28 cellular contexts compared by ENCODE assay signal in the genomic region with DNA sequence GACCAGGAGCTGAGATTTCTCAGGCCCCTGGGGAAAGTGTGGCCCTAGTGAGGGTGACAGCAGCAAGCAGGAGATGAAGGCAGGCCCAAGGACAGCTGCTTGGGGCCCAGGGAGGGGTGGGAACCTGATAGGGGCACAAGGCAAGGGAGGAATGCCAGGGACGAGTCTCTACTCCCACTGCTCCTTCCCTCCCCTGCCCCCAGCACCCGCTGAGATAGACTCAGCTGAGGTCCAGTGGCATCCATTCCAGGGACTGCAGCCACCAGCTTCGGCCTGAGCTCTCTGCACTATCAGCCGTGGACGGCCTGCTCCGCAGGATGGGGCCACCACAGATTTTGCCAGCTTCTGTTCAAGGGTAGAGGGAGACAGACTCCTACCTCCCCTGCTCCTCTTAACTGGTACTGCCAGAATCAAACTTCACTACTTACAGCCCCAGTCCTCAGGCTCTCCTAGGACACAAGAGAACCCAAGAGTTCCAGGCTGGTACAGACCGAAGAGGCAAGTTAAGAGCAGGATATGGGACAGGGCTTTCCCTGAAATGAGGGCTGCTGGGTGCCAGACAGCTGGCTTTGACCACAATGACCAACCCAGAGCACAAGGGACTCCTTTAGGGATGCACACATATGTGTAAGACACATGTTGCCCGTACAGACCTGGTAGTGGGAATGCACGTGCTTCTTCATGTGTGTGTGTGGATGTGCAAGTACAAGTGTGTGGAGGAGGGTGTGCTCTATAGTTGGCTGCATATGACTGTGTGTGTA. TPM values are rescaled to one million over a fixed set of nuclear protein-coding genes. Genes with fewer than 3 reads are reported as not detected.
DNase-seq lines count a peak whose midpoint lies in the region; ATAC-seq and TF ChIP-seq lines count a peak whose summit lies in the region.
"Had no signal": no experiment of that assay in that cellular context is flagged by ENCODE, and none has a peak within 500 bp of the region (broad histone marks: within the 10 kb centered on the region; RNA-seq: fewer than 3 reads in every experiment).

No MANE protein-coding gene starts in this region.

- H3K4me1 ChIP-seq in testis = peaks cover 29% of the 10 kb centered on the region
- H3K4me1 ChIP-seq: prostate gland had no signal

- TF ChIP-seq CTCF in activated CD8-positive, alpha-beta T cell treated with anti-CD3 and anti-CD28 coated beads for 36 hours (IDR thresholded peaks at IDR 0.05) = no peak
- TF ChIP-seq CTCF in nephron (IDR thresholded peaks at IDR 0.05; ENCODE audit: unreplicated experiment in 3 of 3) = no peak
- TF ChIP-seq CTCF in testis (IDR thresholded peaks at IDR 0.05) = no peak

- H3K27ac ChIP-seq in testis = no peak overlapping the region
- H3K27ac ChIP-seq: breast epithelium, esophagus muscularis mucosa, foreskin keratinocyte, neutrophil, prostate gland, SK-N-MC had no signal

- H3K4me3 ChIP-seq in testis = no peak overlapping the region
- H3K4me3 ChIP-seq: breast epithelium, esophagus muscularis mucosa, HAP-1, prostate gland, SK-N-MC had no signal

- no peaks in the 10 kb centered on the region for H3K36me3 ChIP-seq in testis (ENCODE audit: low read depth, missing control alignments)
- H3K36me3 ChIP-seq: breast epithelium, neutrophil, prostate gland had no signal

- H3K27me3 ChIP-seq in testis = no peaks in the 10 kb centered on the region
- H3K27me3 ChIP-seq: breast epithelium, esophagus muscularis mucosa, foreskin keratinocyte had no signal

- no peak for TF ChIP-seq POLR2A in testis (IDR thresholded peaks at IDR 0.05)

- peak overlapping the region; percentile 7 for H3K27ac Mint-ChIP-seq in activated CD8-positive, alpha-beta T cell treated with anti-CD3 and anti-CD28 coated beads, Interleukin-2, amount 10 ng/mL, durations not matched to agents 7 days and 5 days
- no peak overlapping the region for H3K27ac Mint-ChIP-seq in activated CD8-positive, alpha-beta T cell treated with anti-CD3 and anti-CD28 coated beads for 36 hours
- H3K27ac Mint-ChIP-seq in activated naive CD8-positive, alpha-beta T cell treated with anti-CD3 and anti-CD28 coated beads, Interleukin-2, amount 10 ng/mL, durations not matched to agents 7 days and 5 days = peak overlapping the region; percentile 36
- peak overlapping the region in 2 of 3 experiments; percentile 28 to 40 for H3K27ac Mint-ChIP-seq in nephron
- H3K27ac Mint-ChIP-seq: stimulated activated naive CD8-positive, alpha-beta T cell treated with anti-CD3 and anti-CD28 coated beads, Interleukin-15, Interleukin-2, amounts not matched to agents 100 ng/mL and 50 ng/mL, for 24 hours had no signal

- POLR2A ChIA-PET in activated CD8-positive, alpha-beta T cell treated with anti-CD3 and anti-CD28 coated beads, Interleukin-2, amount 10 ng/mL, durations not matched to agents 7 days and 5 days (lab: Charles Lee) = no interaction called here
- POLR2A ChIA-PET in activated CD8-positive, alpha-beta T cell treated with anti-CD3 and anti-CD28 coated beads for 36 hours (lab: Charles Lee) = interaction anchor here (0.9 to 1.2 kb wide), 3 partner anchors 8 to 17 kb away, joined by 4 to 6 read pairs (median 4); a partner anchor contains a TSS
- POLR2A ChIA-PET in activated naive CD8-positive, alpha-beta T cell treated with anti-CD3 and anti-CD28 coated beads, Interleukin-2, amount 10 ng/mL, durations not matched to agents 7 days and 5 days (lab: Charles Lee) = no interaction called here

- CTCF ChIA-PET in activated CD8-positive, alpha-beta T cell treated with anti-CD3 and anti-CD28 coated beads, Interleukin-2, amount 10 ng/mL, durations not matched to agents 7 days and 5 days (lab: Charles Lee) = interaction anchor here (0.9 to 1.3 kb wide), 3 partner anchors 15 to 39 kb away, joined by 3 to 5 read pairs (median 3); no protein-coding TSS in a partner anchor
- CTCF ChIA-PET in activated CD8-positive, alpha-beta T cell treated with anti-CD3 and anti-CD28 coated beads for 36 hours (lab: Charles Lee) = interaction anchor here (1.6 to 5.3 kb wide), 3 partner anchors 14 to 27 kb away, joined by 4 to 27 read pairs (median 5); no protein-coding TSS in a partner anchor

- no peaks in the 10 kb centered on the region for H3K27me3 Mint-ChIP-seq in activated CD8-positive, alpha-beta T cell treated with anti-CD3 and anti-CD28 coated beads, Interleukin-2, amount 10 ng/mL, durations not matched to agents 7 days and 5 days (ENCODE audit: low read depth)
- no peaks in the 10 kb centered on the region for H3K27me3 Mint-ChIP-seq in activated CD8-positive, alpha-beta T cell treated with anti-CD3 and anti-CD28 coated beads for 36 hours
- H3K27me3 Mint-ChIP-seq in activated naive CD8-positive, alpha-beta T cell treated with anti-CD3 and anti-CD28 coated beads, Interleukin-2, amount 10 ng/mL, durations not matched to agents 7 days and 5 days = no peaks in the 10 kb centered on the region
- H3K27me3 Mint-ChIP-seq in nephron (ENCODE audit: low read depth) = no peaks in the 10 kb centered on the region
- H3K27me3 Mint-ChIP-seq: stimulated activated naive CD8-positive, alpha-beta T cell treated with anti-CD3 and anti-CD28 coated beads, Interleukin-15, Interleukin-2, amounts not matched to agents 100 ng/mL and 50 ng/mL, for 24 hours had no signal

- ATAC-seq in activated CD8-positive, alpha-beta T cell treated with anti-CD3 and anti-CD28 coated beads, Interleukin-2, amount 10 ng/mL, durations not matched to agents 7 days and 5 days = no peak
- no peak for ATAC-seq in activated CD8-positive, alpha-beta T cell treated with anti-CD3 and anti-CD28 coated beads for 36 hours
- no peak for ATAC-seq in activated naive CD8-positive, alpha-beta T cell treated with anti-CD3 and anti-CD28 coated beads, Interleukin-2, amount 10 ng/mL, durations not matched to agents 7 days and 5 days (ENCODE audit: low read depth)
- no peak for ATAC-seq in HG03196 (IDR thresholded peaks at IDR 0.05; ENCODE audit: unreplicated experiment)
- ATAC-seq: foreskin keratinocyte had no signal

- no peak overlapping the region for H3K4me3 Mint-ChIP-seq in activated CD8-positive, alpha-beta T cell treated with anti-CD3 and anti-CD28 coated beads, Interleukin-2, amount 10 ng/mL, durations not matched to agents 7 days and 5 days
- H3K4me3 Mint-ChIP-seq in activated CD8-positive, alpha-beta T cell treated with anti-CD3 and anti-CD28 coated beads for 36 hours = no peak overlapping the region
- no peak overlapping the region for H3K4me3 Mint-ChIP-seq in activated naive CD8-positive, alpha-beta T cell treated with anti-CD3 and anti-CD28 coated beads, Interleukin-2, amount 10 ng/mL, durations not matched to agents 7 days and 5 days
- peak overlapping the region in 2 of 3 experiments; percentile 77 to 81 for H3K4me3 Mint-ChIP-seq in nephron
- H3K4me3 Mint-ChIP-seq: stimulated activated naive CD8-positive, alpha-beta T cell treated with anti-CD3 and anti-CD28 coated beads, Interleukin-15, Interleukin-2, amounts not matched to agents 100 ng/mL and 50 ng/mL, for 24 hours had no signal

- intact Hi-C loops in activated CD8-positive, alpha-beta T cell treated with anti-CD3 and anti-CD28 coated beads for 36 hours (cut with micrococcal nuclease) = no loop called here
- intact Hi-C loops in testis (cut with DNase I; ENCODE audit: low total_unique reads) = no loop called here

- peaks cover 38% of the 10 kb centered on the region for H3K4me1 Mint-ChIP-seq in activated CD8-positive, alpha-beta T cell treated with anti-CD3 and anti-CD28 coated beads, Interleukin-2, amount 10 ng/mL, durations not matched to agents 7 days and 5 days (ENCODE audit: low read depth)
- peaks cover 9% of the 10 kb centered on the region for H3K4me1 Mint-ChIP-seq in activated CD8-positive, alpha-beta T cell treated with anti-CD3 and anti-CD28 coated beads for 36 hours (ENCODE audit: low read depth)
- peaks cover 25% of the 10 kb centered on the region for H3K4me1 Mint-ChIP-seq in activated naive CD8-positive, alpha-beta T cell treated with anti-CD3 and anti-CD28 coated beads, Interleukin-2, amount 10 ng/mL, durations not matched to agents 7 days and 5 days
- H3K4me1 Mint-ChIP-seq in nephron = peaks cover 37% of the 10 kb centered on the region

- H3K36me3 Mint-ChIP-seq in activated CD8-positive, alpha-beta T cell treated with anti-CD3 and anti-CD28 coated beads, Interleukin-2, amount 10 ng/mL, durations not matched to agents 7 days and 5 days (ENCODE audit: low read depth) = peaks cover 31% of the 10 kb centered on the region
- peaks cover 12% of the 10 kb centered on the region for H3K36me3 Mint-ChIP-seq in activated CD8-positive, alpha-beta T cell treated with anti-CD3 and anti-CD28 coated beads for 36 hours (ENCODE audit: low read depth)
- peaks cover 11% of the 10 kb centered on the region for H3K36me3 Mint-ChIP-seq in activated naive CD8-positive, alpha-beta T cell treated with anti-CD3 and anti-CD28 coated beads, Interleukin-2, amount 10 ng/mL, durations not matched to agents 7 days and 5 days
- peaks cover 15% of the 10 kb centered on the region for H3K36me3 Mint-ChIP-seq in nephron (ENCODE audit: low read depth)

- H3K9me3 ChIP-seq in testis = no peaks in the 10 kb centered on the region
- H3K9me3 ChIP-seq: breast epithelium, esophagus muscularis mucosa, HAP-1, neutrophil, prostate gland had no signal

- 66 to 80% methylated on average over 5 to 9 of the region's 9 CpGs for WGBS in testis, 2 donors

- no peaks in the 10 kb centered on the region for H3K9me3 Mint-ChIP-seq in activated CD8-positive, alpha-beta T cell treated with anti-CD3 and anti-CD28 coated beads, Interleukin-2, amount 10 ng/mL, durations not matched to agents 7 days and 5 days (ENCODE audit: insufficient read depth)
- H3K9me3 Mint-ChIP-seq in activated CD8-positive, alpha-beta T cell treated with anti-CD3 and anti-CD28 coated beads for 36 hours = no peaks in the 10 kb centered on the region
- H3K9me3 Mint-ChIP-seq in activated naive CD8-positive, alpha-beta T cell treated with anti-CD3 and anti-CD28 coated beads, Interleukin-2, amount 10 ng/mL, durations not matched to agents 7 days and 5 days = no peaks in the 10 kb centered on the region
- H3K9me3 Mint-ChIP-seq in nephron = no peaks in the 10 kb centered on the region
- H3K9me3 Mint-ChIP-seq: stimulated activated naive CD8-positive, alpha-beta T cell treated with anti-CD3 and anti-CD28 coated beads, Interleukin-15, Interleukin-2, amounts not matched to agents 100 ng/mL and 50 ng/mL, for 24 hours had no signal

- no peak for DNase-seq in activated CD8-positive, alpha-beta T cell treated with anti-CD3 and anti-CD28 coated beads, Interleukin-2, amount 10 ng/mL, durations not matched to agents 7 days and 5 days
- no peak for DNase-seq in activated CD8-positive, alpha-beta T cell treated with anti-CD3 and anti-CD28 coated beads for 36 hours
- DNase-seq in activated naive CD8-positive, alpha-beta T cell treated with anti-CD3 and anti-CD28 coated beads, Interleukin-2, amount 10 ng/mL, durations not matched to agents 7 days and 5 days = no peak
- peak; percentile 46 for DNase-seq in testis
- no peak for DNase-seq in effector CD4-positive, alpha-beta T cell
- no peak for DNase-seq in NCI-H1092 treated with DMSO at 0.1 percent for 48 hours (lab: John Stamatoyannopoulos, UW)
- DNase-seq: activated naive CD4-positive, alpha-beta T cell; activated T-cell treated with anti-CD3 and anti-CD28 coated beads, Interleukin-2, amount 50 U/mL, for 48 hours; AML-193; amygdala; foreskin keratinocyte; KG1; mammary epithelial cell; MM.1S; NCI-H1436; NCI-H446; NCI-H82; RPMI8226; T-helper 2 cell had no signal

RNA-seq across cellular contexts. Expression of a gene that starts 5.5 kb away (rescaled TPM):
- 10 to 100 TPM; 22.1 to 23.2 TPM for total RNA-seq in activated CD8-positive, alpha-beta T cell treated with anti-CD3 and anti-CD28 coated beads, Interleukin-2, amount 10 ng/mL, durations not matched to agents 7 days and 5 days
- total RNA-seq in activated CD8-positive, alpha-beta T cell treated with anti-CD3 and anti-CD28 coated beads for 36 hours = 10 to 100 TPM; 13.1 to 14.2 TPM
- 10 to 100 TPM; 25.9 to 27.2 TPM for total RNA-seq in activated naive CD8-positive, alpha-beta T cell treated with anti-CD3 and anti-CD28 coated beads, Interleukin-2, amount 10 ng/mL, durations not matched to agents 7 days and 5 days
- 10 to 100 TPM; 18.1 to 19.8 TPM for total RNA-seq in testis
- polyA plus RNA-seq in testis (ENCODE audit: insufficient read depth, low read depth, low replicate concordance) = 11.3 TPM

RNA-seq across cellular contexts. Expression of a gene that starts 8.2 kb away (rescaled TPM):
- 1,000 to 10,000 TPM; 1,896 to 1,946 TPM for total RNA-seq in activated CD8-positive, alpha-beta T cell treated with anti-CD3 and anti-CD28 coated beads, Interleukin-2, amount 10 ng/mL, durations not matched to agents 7 days and 5 days
- total RNA-seq in activated CD8-positive, alpha-beta T cell treated with anti-CD3 and anti-CD28 coated beads for 36 hours = 1,000 to 10,000 TPM; 3,130 to 3,175 TPM
- 1,000 to 10,000 TPM; 2,120 to 2,134 TPM for total RNA-seq in activated naive CD8-positive, alpha-beta T cell treated with anti-CD3 and anti-CD28 coated beads, Interleukin-2, amount 10 ng/mL, durations not matched to agents 7 days and 5 days
- total RNA-seq in testis = 1,000 to 10,000 TPM in 1 of 2 donors, 100 to 1,000 TPM in 1; 954 to 1,719 TPM
- polyA plus RNA-seq in testis (ENCODE audit: insufficient read depth, low read depth, low replicate concordance) = 1,741 TPM

RNA-seq across cellular contexts. Expression of a gene that starts 26.0 kb away (rescaled TPM):
- total RNA-seq in activated CD8-positive, alpha-beta T cell treated with anti-CD3 and anti-CD28 coated beads, Interleukin-2, amount 10 ng/mL, durations not matched to agents 7 days and 5 days = not detected
- not detected for total RNA-seq in activated CD8-positive, alpha-beta T cell treated with anti-CD3 and anti-CD28 coated beads for 36 hours
- total RNA-seq in activated naive CD8-positive, alpha-beta T cell treated with anti-CD3 and anti-CD28 coated beads, Interleukin-2, amount 10 ng/mL, durations not matched to agents 7 days and 5 days = under 1 TPM in 1 of 2 experiments, not detected in 1; 0.11 TPM
- total RNA-seq in testis = not detected
- not detected for polyA plus RNA-seq in testis (ENCODE audit: insufficient read depth, low read depth, low replicate concordance)
- total RNA-seq: breast epithelium, foreskin keratinocyte, mammary epithelial cell, prostate gland had no signal
- polyA plus RNA-seq: foreskin keratinocyte, mammary epithelial cell had no signal

RNA-seq across cellular contexts. Expression of a gene that starts 33.8 kb away (rescaled TPM):
- not detected for total RNA-seq in activated CD8-positive, alpha-beta T cell treated with anti-CD3 and anti-CD28 coated beads, Interleukin-2, amount 10 ng/mL, durations not matched to agents 7 days and 5 days
- under 1 TPM; 0.47 to 0.56 TPM for total RNA-seq in activated CD8-positive, alpha-beta T cell treated with anti-CD3 and anti-CD28 coated beads for 36 hours
- not detected for total RNA-seq in activated naive CD8-positive, alpha-beta T cell treated with anti-CD3 and anti-CD28 coated beads, Interleukin-2, amount 10 ng/mL, durations not matched to agents 7 days and 5 days
- total RNA-seq in testis = under 1 TPM; 0.24 to 0.37 TPM
- 1.1 TPM for polyA plus RNA-seq in testis (ENCODE audit: insufficient read depth, low read depth, low replicate concordance)
- total RNA-seq: foreskin keratinocyte, mammary epithelial cell had no signal
- polyA plus RNA-seq: foreskin keratinocyte, mammary epithelial cell had no signal

RNA-seq across cellular contexts. Expression of a gene that starts 40.5 kb away (rescaled TPM):
- total RNA-seq in activated CD8-positive, alpha-beta T cell treated with anti-CD3 and anti-CD28 coated beads, Interleukin-2, amount 10 ng/mL, durations not matched to agents 7 days and 5 days = 1 to 10 TPM; 3.3 to 3.9 TPM
- total RNA-seq in activated CD8-positive, alpha-beta T cell treated with anti-CD3 and anti-CD28 coated beads for 36 hours = 1 to 10 TPM; 1.7 to 2.4 TPM
- total RNA-seq in activated naive CD8-positive, alpha-beta T cell treated with anti-CD3 and anti-CD28 coated beads, Interleukin-2, amount 10 ng/mL, durations not matched to agents 7 days and 5 days = 10 to 100 TPM in 1 of 2 experiments, 1 to 10 TPM in 1; 9.6 to 17.9 TPM
- total RNA-seq in testis = 10 to 100 TPM in 1 of 2 donors, 1 to 10 TPM in 1; 9.6 to 14.8 TPM
- polyA plus RNA-seq in testis (ENCODE audit: insufficient read depth, low read depth, low replicate concordance) = 40.5 TPM

Comparison
In these comparisons a context has a peak if more than half of its experiments do, and no peak if none do; other contexts are left out.
1. H3K4me3 Mint-ChIP-seq: peak in nephron (2 of 3); none in activated CD8-positive, alpha-beta T cell treated with anti-CD3 and anti-CD28 coated beads, Interleukin-2, amount 10 ng/mL, durations not matched to agents 7 days and 5 days (single experiment), activated CD8-positive, alpha-beta T cell treated with anti-CD3 and anti-CD28 coated beads for 36 hours (single experiment) and activated naive CD8-positive, alpha-beta T cell treated with anti-CD3 and anti-CD28 coated beads, Interleukin-2, amount 10 ng/mL, durations not matched to agents 7 days and 5 days (single experiment).